7 cellular contexts compared by ENCODE assay signal in the genomic region with DNA sequence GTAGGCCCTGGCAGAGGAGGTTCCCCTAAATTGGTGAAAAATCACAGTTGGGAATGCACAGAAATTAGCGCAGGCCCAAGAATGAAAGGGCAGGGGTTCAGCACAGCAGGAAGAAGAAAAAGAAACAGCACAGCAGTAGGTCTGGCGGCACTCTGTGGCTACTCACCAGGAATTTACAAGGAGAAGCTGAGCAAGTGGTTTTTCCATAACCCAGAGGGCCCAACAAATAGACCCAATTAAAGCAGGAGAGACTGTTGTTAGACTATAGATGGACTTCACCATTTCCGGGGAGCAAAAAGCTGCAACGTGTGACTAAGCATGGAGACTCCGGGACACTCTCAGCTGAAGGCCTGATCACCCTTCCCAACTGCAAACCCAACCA. TPM values are rescaled to one million over a fixed set of nuclear protein-coding genes. Genes with fewer than 3 reads are reported as not detected.
"Had no signal": no experiment of that assay in that cellular context is flagged by ENCODE, and none has a peak within 500 bp of the region (broad histone marks: within the 10 kb centered on the region; RNA-seq: fewer than 3 reads in every experiment).

No MANE protein-coding gene starts in this region.

RNA-seq across cellular contexts. Expression of a gene that starts 2.5 kb away (rescaled TPM):
- total RNA-seq: activated CD4-positive, alpha-beta memory T cell treated with anti-CD3 and anti-CD28 coated beads, Interleukin-2, amount 10 ng/mL, durations not matched to agents 7 days and 5 days; cardiac muscle cell; Right ventricle myocardium inferior had no signal

RNA-seq across cellular contexts. Expression of a gene that starts 14.3 kb away (rescaled TPM):
- total RNA-seq: activated CD4-positive, alpha-beta memory T cell treated with anti-CD3 and anti-CD28 coated beads, Interleukin-2, amount 10 ng/mL, durations not matched to agents 7 days and 5 days; activated CD8-positive, alpha-beta memory T cell treated with anti-CD3 and anti-CD28 coated beads, Interleukin-2, amount 10 ng/mL, durations not matched to agents 7 days and 5 days; cardiac muscle cell; K562; OCI-LY7; Right ventricle myocardium inferior had no signal

RNA-seq across cellular contexts. Expression of a gene that starts 40.2 kb away (rescaled TPM):
- total RNA-seq: activated CD4-positive, alpha-beta memory T cell treated with anti-CD3 and anti-CD28 coated beads, Interleukin-2, amount 10 ng/mL, durations not matched to agents 7 days and 5 days; activated CD8-positive, alpha-beta memory T cell treated with anti-CD3 and anti-CD28 coated beads, Interleukin-2, amount 10 ng/mL, durations not matched to agents 7 days and 5 days; cardiac muscle cell; K562; Right ventricle myocardium inferior had no signal

RNA-seq across cellular contexts. Expression of a gene that starts 55.0 kb away (rescaled TPM):
- total RNA-seq: activated CD4-positive, alpha-beta memory T cell treated with anti-CD3 and anti-CD28 coated beads, Interleukin-2, amount 10 ng/mL, durations not matched to agents 7 days and 5 days; activated CD8-positive, alpha-beta memory T cell treated with anti-CD3 and anti-CD28 coated beads, Interleukin-2, amount 10 ng/mL, durations not matched to agents 7 days and 5 days; cardiac muscle cell; K562; M059J; OCI-LY7; Right ventricle myocardium inferior had no signal
- polyA plus RNA-seq: cardiac muscle cell had no signal
